7 cellular contexts compared by ENCODE assay signal in the genomic region with DNA sequence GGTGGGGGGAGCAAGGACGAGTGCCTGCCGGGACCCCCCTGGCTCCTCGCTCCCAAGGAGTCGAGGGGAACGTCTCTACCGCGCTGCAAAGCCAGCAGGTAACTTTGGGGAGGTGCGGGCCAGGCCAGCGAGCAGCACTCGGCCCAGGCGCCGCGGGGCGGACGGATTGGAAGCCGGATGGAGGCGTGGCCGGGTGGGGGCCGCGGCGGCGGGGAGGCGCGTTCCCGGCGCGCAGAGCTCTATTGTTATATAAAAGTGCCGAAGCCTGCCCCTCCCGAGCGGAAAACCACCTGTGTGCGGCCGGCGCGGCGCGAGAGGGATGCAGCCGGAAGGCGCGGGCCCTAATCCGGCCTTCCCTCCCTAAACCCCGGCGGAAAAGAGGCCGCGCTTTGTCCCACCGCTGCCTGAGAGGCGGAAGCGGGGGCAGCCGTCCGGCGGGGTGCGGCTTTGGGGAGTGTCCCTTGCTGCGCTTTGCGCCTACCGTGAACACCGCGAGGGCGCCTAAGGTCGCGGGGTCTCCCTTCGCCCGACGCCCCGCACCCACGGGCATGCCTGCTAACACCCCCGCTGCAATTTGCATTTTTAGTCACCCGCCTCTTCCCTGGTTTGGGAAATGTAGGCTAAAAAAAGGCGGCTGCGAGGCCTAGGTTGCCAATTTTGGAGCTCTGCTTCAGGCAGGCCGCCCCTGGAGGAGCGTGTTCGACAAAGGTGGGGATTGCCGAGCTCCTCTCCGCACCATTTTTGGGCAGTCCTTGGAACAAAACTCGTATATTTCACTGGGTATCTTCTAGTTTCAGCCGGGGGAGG. TPM values are rescaled to one million over a fixed set of nuclear protein-coding genes. Genes with fewer than 3 reads are reported as not detected.
DNase-seq lines count a peak whose midpoint lies in the region; ATAC-seq lines count a peak whose summit lies in the region.

No MANE protein-coding gene starts in this region.

- H3K9me3 ChIP-seq in NT2/D1 (ENCODE audit: insufficient read depth, low read length): no peaks in the 10 kb centered on the region

- POLR2A ChIA-PET in naive thymus-derived CD8-positive, alpha-beta T cell (lab: Charles Lee): no interaction called here

- H3K4me1 Mint-ChIP-seq in naive thymus-derived CD8-positive, alpha-beta T cell: peaks cover 30 to 56% (median 47%) of the 10 kb centered on the region in 4 donors
- peaks cover 36% of the 10 kb centered on the region for H3K4me1 Mint-ChIP-seq in stimulated activated naive CD8-positive, alpha-beta T cell treated with anti-CD3 and anti-CD28 coated beads, Interleukin-15, amount 100 ng/mL, for 72 hours

- H3K36me3 ChIP-seq in NT2/D1 (ENCODE audit: insufficient read depth, insufficient read length, low read length): peaks cover 4% of the 10 kb centered on the region

- H3K4me3 Mint-ChIP-seq in naive thymus-derived CD8-positive, alpha-beta T cell: peak overlapping the region; percentile 80 to 94 (median 90)
- peak overlapping the region; percentile 82 to 96 for H3K4me3 Mint-ChIP-seq in stimulated activated naive CD8-positive, alpha-beta T cell treated with anti-CD3 and anti-CD28 coated beads, Interleukin-15, amount 100 ng/mL, for 72 hours

- H3K9ac ChIP-seq in NT2/D1 (ENCODE audit: insufficient read length, low read depth): peak overlapping the region; percentile 59

- peak; percentile 87 for DNase-seq in NT2/D1 (ENCODE audit: low read depth, low spot score)
- DNase-seq in activated T-helper 1 cell treated with Interleukin-2 at 50 U/mL for 16 hours (ENCODE audit: low read depth): peak; percentile 57
- peak; percentile 63 for DNase-seq in fibroblast of gingiva (ENCODE audit: low read depth)
- peak in 9 of 10 donors; percentile 27 to 73 (median 44) for DNase-seq in naive thymus-derived CD8-positive, alpha-beta T cell
- DNase-seq in stimulated activated naive CD8-positive, alpha-beta T cell treated with anti-CD3 and anti-CD28 coated beads, Interleukin-15, amount 100 ng/mL, for 72 hours: peak; percentile 81 to 87

- peak overlapping the region; percentile 55 for H3K4me3 ChIP-seq in NT2/D1 (ENCODE audit: insufficient read length, low read depth)

- peak; percentile 33 for ATAC-seq in GM18502 (IDR thresholded peaks at IDR 0.05; ENCODE audit: poor library complexity, unreplicated experiment)
- peak; percentile 30 for ATAC-seq in HG03159 (IDR thresholded peaks at IDR 0.05; ENCODE audit: unreplicated experiment)
- ATAC-seq in naive thymus-derived CD8-positive, alpha-beta T cell: peak; percentile 13
- ATAC-seq in stimulated activated naive CD8-positive, alpha-beta T cell treated with anti-CD3 and anti-CD28 coated beads, Interleukin-15, amount 100 ng/mL, for 72 hours: peak; percentile 63

- no peaks in the 10 kb centered on the region for H3K9me3 Mint-ChIP-seq in naive thymus-derived CD8-positive, alpha-beta T cell
- H3K9me3 Mint-ChIP-seq in stimulated activated naive CD8-positive, alpha-beta T cell treated with anti-CD3 and anti-CD28 coated beads, Interleukin-15, amount 100 ng/mL, for 72 hours: no peaks in the 10 kb centered on the region

- peaks cover 0 to 9% (median 4%) of the 10 kb centered on the region in 5 donors for H3K27me3 Mint-ChIP-seq in naive thymus-derived CD8-positive, alpha-beta T cell
- peaks cover 24% of the 10 kb centered on the region for H3K27me3 Mint-ChIP-seq in stimulated activated naive CD8-positive, alpha-beta T cell treated with anti-CD3 and anti-CD28 coated beads, Interleukin-15, amount 100 ng/mL, for 72 hours

- peaks cover 10% of the 10 kb centered on the region for H3K4me1 ChIP-seq in NT2/D1 (ENCODE audit: insufficient read depth, insufficient read length)

- peak overlapping the region in 9 of 10 donors; percentile 44 to 88 (median 69) for H3K27ac Mint-ChIP-seq in naive thymus-derived CD8-positive, alpha-beta T cell
- H3K27ac Mint-ChIP-seq in stimulated activated naive CD8-positive, alpha-beta T cell treated with anti-CD3 and anti-CD28 coated beads, Interleukin-15, amount 100 ng/mL, for 72 hours: peak overlapping the region; percentile 65 to 91

- no peaks in the 10 kb centered on the region for H3K36me3 Mint-ChIP-seq in naive thymus-derived CD8-positive, alpha-beta T cell

- peaks cover 81% of the 10 kb centered on the region for H3K27me3 ChIP-seq in NT2/D1 (ENCODE audit: insufficient read depth, insufficient read length)

RNA-seq across cellular contexts. Expression of gene DUSP6, which starts 1.7 kb away (rescaled TPM):
- 1 to 10 TPM in 1 of 2 experiments, under 1 TPM in 1; 0.57 to 1.4 TPM for total RNA-seq in naive thymus-derived CD8-positive, alpha-beta T cell
- polyA plus RNA-seq in naive thymus-derived CD8-positive, alpha-beta T cell: 1 to 10 TPM in 2 of 3 donors, under 1 TPM in 1; 0.67 to 2.1 (median 1.1) TPM

Comparison
In these comparisons a context has a peak if more than half of its experiments do, and no peak if none do; other contexts are left out.
1. Peak in every context shown above with its lines: DNase-seq, ATAC-seq and H3K4me3 ChIP-seq.
2. ATAC-seq: peak in every context shown above with its lines; median percentile 63 in stimulated activated naive CD8-positive, alpha-beta T cell treated with anti-CD3 and anti-CD28 coated beads, Interleukin-15, amount 100 ng/mL, for 72 hours; 33 in GM18502; 30 in HG03159; 13 in naive thymus-derived CD8-positive, alpha-beta T cell.